ENCODE assay signal across 22 cellular contexts in the genomic region with DNA sequence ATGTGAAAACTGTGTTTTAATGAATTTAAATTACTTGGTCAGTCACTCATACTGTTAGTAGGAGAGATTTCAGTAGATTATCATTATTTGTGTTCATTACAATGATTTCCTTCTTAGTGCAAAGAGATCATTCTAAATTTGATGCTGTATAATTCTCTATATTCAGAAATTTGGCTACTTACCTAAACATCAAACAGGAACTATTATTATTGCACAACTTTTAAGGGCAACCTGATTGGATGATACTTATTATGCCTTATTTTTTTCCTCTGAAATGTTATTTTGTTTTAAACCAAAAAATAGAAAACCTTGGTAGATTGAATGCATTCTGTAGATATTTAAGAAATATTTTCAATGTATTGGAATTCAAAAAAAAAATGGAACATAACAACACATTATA.
A peak's percentile ranks its signal among the peaks of the same experiment; 100 is the strongest.
DNase-seq lines count a peak whose midpoint lies in the region; ATAC-seq, FAIRE-seq and TF ChIP-seq lines count a peak whose summit lies in the region.
"Had no signal": no experiment of that assay in that cellular context is flagged by ENCODE, and none has a peak within 500 bp of the region (broad histone marks: within the 10 kb centered on the region; RNA-seq: fewer than 3 reads in every experiment).

No MANE protein-coding gene starts in this region.

- H4K91ac ChIP-seq in H1 (replicated peaks; ENCODE audit: insufficient read length, low read length) = no peak overlapping the region

- FAIRE-seq in HepG2 (lab: Jason Lieb, UNC) (no peak), H1 (lab: Jason Lieb, UNC) (no peak), kidney (lab: Jason Lieb, UNC) (peak; percentile 25)
- FAIRE-seq: A549, D721Med, GM12891, GM18507, GM19239 had no signal

- no peak overlapping the region for H2BK12ac ChIP-seq in H1 (ENCODE audit: low read depth, low read length)

- no peaks in the 10 kb centered on the region for H3K79me1 ChIP-seq in H1 (ENCODE audit: low read depth, low read length)

- H3K9me3 ChIP-seq in HepG2 (ENCODE audit: low read length) = no peaks in the 10 kb centered on the region
- no peaks in the 10 kb centered on the region for H3K9me3 ChIP-seq in right lobe of liver
- no peaks in the 10 kb centered on the region for H3K9me3 ChIP-seq in H1 (ENCODE audit: insufficient read depth in 2 of 2, low read depth in 1 of 2, low read length in 1 of 2)
- no peaks in the 10 kb centered on the region for H3K9me3 ChIP-seq in kidney (ENCODE audit: control insufficient read depth in 1 of 2, low read length in 2 of 2)
- H3K9me3 ChIP-seq: A549; BLaER1 treated with 17β-estradiol and CSF1 and Interleukin-3, amounts not matched to agents 10 nM and 100 nM; Caco-2 had no signal

- H3K4me2 ChIP-seq in HepG2 (ENCODE audit: low read depth, low read length) = no peak overlapping the region
- H3K4me2 ChIP-seq in H1 (ENCODE audit: insufficient read depth in 1 of 2, low read depth in 2 of 2, low read length in 2 of 2) = no peak overlapping the region
- H3K4me2 ChIP-seq: A549; BLaER1 treated with 17β-estradiol and CSF1 and Interleukin-3, amounts not matched to agents 10 nM and 100 nM had no signal

- H3K4me1 ChIP-seq in HepG2 (ENCODE audit: insufficient read depth, low read length) (no peaks in the 10 kb centered on the region), right lobe of liver (no peaks in the 10 kb centered on the region), H1 (replicated peaks in 1 of 4; ENCODE audit: control insufficient read depth in 3 of 4, insufficient read depth in 4 of 4, low read length in 3 of 4) (no peaks in the 10 kb centered on the region; a peak in 2 of 7 replicates), kidney (ENCODE audit: control insufficient read depth in 1 of 2, insufficient read depth in 1 of 2, low read depth in 1 of 2, low read length in 2 of 2) (no peaks in the 10 kb centered on the region)
- H3K4me1 ChIP-seq: A549, Caco-2 had no signal

- no peak overlapping the region for H2BK20ac ChIP-seq in H1 (ENCODE audit: low read length)

- TF ChIP-seq EP300 in HepG2 (IDR thresholded peaks at IDR 0.05; ENCODE audit: low read depth in 2 of 2, low read length in 2 of 2) = no peak
- no peak for TF ChIP-seq EP300 in HepG2 (CRISPR knock-in tag; IDR thresholded peaks at IDR 0.05; ENCODE audit: borderline replicate concordance)
- no peak for TF ChIP-seq EP300 in H1 (IDR thresholded peaks at IDR 0.05; ENCODE audit: borderline replicate concordance in 1 of 2, low read depth in 2 of 2, low read length in 2 of 2)

- H2BK15ac ChIP-seq in H1 (ENCODE audit: low read length) = no peak overlapping the region

- TF ChIP-seq RAD21 in HepG2 (CRISPR knock-in tag; IDR thresholded peaks at IDR 0.05) (no peak), H1 (IDR thresholded peaks at IDR 0.05 in 1 of 2, conservative IDR thresholded peaks at IDR 0.05 in 1 of 2; ENCODE audit: low read depth in 2 of 2, low read length in 2 of 2) (no peak)

- no peak overlapping the region for H3K4ac ChIP-seq in H1 (replicated peaks; ENCODE audit: insufficient read length, low read depth, low read length)

- H3K9ac ChIP-seq in HepG2 (ENCODE audit: insufficient read depth, low read depth, low read length) = no peak overlapping the region
- no peak overlapping the region for H3K9ac ChIP-seq in H1 (replicated peaks in 1 of 4; ENCODE audit: extremely low read depth in 1 of 4, low read depth in 3 of 4, low read length in 3 of 4)
- no peak overlapping the region for H3K9ac ChIP-seq in kidney (ENCODE audit: low read length in 2 of 2)
- H3K9ac ChIP-seq: BLaER1 treated with 17β-estradiol and CSF1 and Interleukin-3, amounts not matched to agents 10 nM and 100 nM had no signal

- H3K56ac ChIP-seq in H1 (replicated peaks; ENCODE audit: insufficient read length, low read depth, low read length) = no peak overlapping the region

- intact Hi-C loops in HepG2 (cut with micrococcal nuclease; ENCODE audit: unreplicated experiment) = no loop called here
- intact Hi-C loops in right lobe of liver (cut with DNase I) = no loop called here
- intact Hi-C loops in kidney (cut with DNase I) = no loop called here

- H3K79me2 ChIP-seq in HepG2 (ENCODE audit: insufficient read depth, low read length) (no peaks in the 10 kb centered on the region), H1 (ENCODE audit: control insufficient read depth in 1 of 2, insufficient read depth in 2 of 2, low read length in 2 of 2) (no peaks in the 10 kb centered on the region)

- CTCF ChIA-PET in HepG2 (lab: Yijun Ruan, JAX; ENCODE audit: low intra/inter-chr PET ratio, low total read pairs) (no interaction called here), H1 (lab: Charles Lee; ENCODE audit: partially characterized antibody) (interaction anchor here (0.6 kb wide), 1 partner anchor 225 kb away, joined by 3 read pairs; no protein-coding TSS in a partner anchor)

- no peak overlapping the region for H2AFZ ChIP-seq in HepG2 (ENCODE audit: low read length)
- no peak overlapping the region; the same call in 1 of the 2 replicates for H2AFZ ChIP-seq in H1 (ENCODE audit: low read length)

- H3K18ac ChIP-seq in H1 (ENCODE audit: extremely low read depth, low read length) = no peak overlapping the region

- H3K4me3 ChIP-seq in HepG2 (replicated peaks in 1 of 3; ENCODE audit: insufficient read depth in 1 of 3, low read depth in 2 of 3, low read length in 3 of 3) = no peak overlapping the region
- H3K4me3 ChIP-seq in right lobe of liver = no peak overlapping the region
- H3K4me3 ChIP-seq in H1 (ENCODE audit: extremely low read depth in 1 of 4, insufficient read depth in 2 of 4, low read depth in 3 of 4, low read length in 4 of 4) = no peak overlapping the region
- no peak overlapping the region for H3K4me3 ChIP-seq in kidney (ENCODE audit: low read length in 2 of 2)
- H3K4me3 ChIP-seq: A549; BLaER1 treated with 17β-estradiol and CSF1 and Interleukin-3, amounts not matched to agents 10 nM and 100 nM had no signal

- TF ChIP-seq CTCF in HepG2 (CRISPR knock-in tag; IDR thresholded peaks at IDR 0.05) (no peak), right lobe of liver (IDR thresholded peaks at IDR 0.05) (no peak), H1 (IDR thresholded peaks at IDR 0.05; ENCODE audit: control extremely low read depth in 1 of 3, insufficient read depth in 1 of 3, low read depth in 1 of 3, low read length in 3 of 3) (no peak), kidney (IDR thresholded peaks at IDR 0.05; ENCODE audit: borderline replicate concordance, extremely low read depth, insufficient read depth) (no peak)

- H3K36me3 ChIP-seq in HepG2 (replicated peaks in 1 of 2; ENCODE audit: control insufficient read depth in 1 of 2, insufficient read depth in 2 of 2, low read length in 2 of 2) = no peaks in the 10 kb centered on the region
- no peaks in the 10 kb centered on the region for H3K36me3 ChIP-seq in right lobe of liver
- no peaks in the 10 kb centered on the region for H3K36me3 ChIP-seq in H1 (ENCODE audit: control insufficient read depth in 2 of 4, insufficient read depth in 4 of 4, low read length in 3 of 4)
- no peaks in the 10 kb centered on the region for H3K36me3 ChIP-seq in kidney (ENCODE audit: control insufficient read depth in 1 of 2, insufficient read depth in 2 of 2, low read length in 2 of 2)
- H3K36me3 ChIP-seq: BLaER1 treated with 17β-estradiol and CSF1 and Interleukin-3, amounts not matched to agents 10 nM and 100 nM had no signal

- H3K27ac ChIP-seq in HepG2 (ENCODE audit: extremely low read length, insufficient read depth, low read length) (no peak overlapping the region), right lobe of liver (no peak overlapping the region), H1 (ENCODE audit: low read depth, low read length) (no peak overlapping the region), kidney (ENCODE audit: low read depth in 2 of 2, low read length in 2 of 2) (no peak overlapping the region)
- H3K27ac ChIP-seq: 22Rv1; A549; BLaER1 treated with 17β-estradiol and CSF1 and Interleukin-3, amounts not matched to agents 10 nM and 100 nM; C4-2B had no signal

- POLR2A ChIA-PET in HepG2 (lab: Yijun Ruan, JAX) = no interaction called here
- POLR2A ChIA-PET in H1 (lab: Charles Lee; ENCODE audit: partially characterized antibody) = interaction anchor here (0.8 kb wide), 1 partner anchor 12 kb away, joined by 3 read pairs; no protein-coding TSS in a partner anchor

- H3K23ac ChIP-seq in H1 (ENCODE audit: insufficient read length) = no peak overlapping the region

- H4K5ac ChIP-seq in H1 (ENCODE audit: insufficient read length, low read depth, low read length) = no peak overlapping the region

- H2BK120ac ChIP-seq in H1 (replicated peaks; ENCODE audit: low read depth, low read length) = no peak overlapping the region

- ATAC-seq in HepG2 (no peak), right lobe of liver (no peak), HG03159 (IDR thresholded peaks at IDR 0.05; ENCODE audit: unreplicated experiment) (no peak), HG03521 (IDR thresholded peaks at IDR 0.05; ENCODE audit: unreplicated experiment) (no peak)
- ATAC-seq: A549; CD8-positive, alpha-beta T cell had no signal

- no peak overlapping the region for H2BK5ac ChIP-seq in H1 (ENCODE audit: low read depth, low read length)

- no peak for TF ChIP-seq POLR2A in HepG2 (IDR thresholded peaks at IDR 0.05; ENCODE audit: insufficient read depth in 1 of 2, low read depth in 2 of 2, low read length in 2 of 2)
- TF ChIP-seq POLR2A in right lobe of liver (IDR thresholded peaks at IDR 0.05) = no peak
- no peak for TF ChIP-seq POLR2A in H1 (IDR thresholded peaks at IDR 0.05; ENCODE audit: control extremely low read depth in 1 of 2, low read depth in 2 of 2, low read length in 2 of 2)

- in situ Hi-C loops in HepG2 (cut with HindIII; ENCODE audit: extremely low pct_ligation_motif_present, low pct_unique_long_range_greater_than_20kb) = loop anchor here (25.0 kb wide), 1 partner anchor 250 kb away; no protein-coding TSS in a partner anchor

- BruUV-seq in HepG2 (replicated peaks; lab: Mats Ljungman, UMichigan) = no TSS peak

- DNase-seq in HepG2 (ENCODE audit: low spot score) = no peak
- DNase-seq in right lobe of liver = no peak
- no peak for DNase-seq in H1 (ENCODE audit: low read depth in 1 of 2, low spot score in 2 of 2)
- DNase-seq in kidney = no peak
- no peak for DNase-seq in HK-2 (ENCODE audit: unreplicated experiment)
- DNase-seq: AML-193; Caco-2; Calu3; CD4-positive, alpha-beta T cell; CD8-positive, alpha-beta T cell; DMS79 treated with DMSO at 0.1 percent for 48 hours; GF-D8 had no signal

- H3K23me2 ChIP-seq in H1 (ENCODE audit: low read depth, low read length) = no peaks in the 10 kb centered on the region

- H4K20me1 ChIP-seq in HepG2 (ENCODE audit: insufficient read depth, low read length) = no peaks in the 10 kb centered on the region
- no peaks in the 10 kb centered on the region for H4K20me1 ChIP-seq in H1 (replicated peaks in 1 of 2; ENCODE audit: control insufficient read depth in 1 of 2, insufficient read depth in 2 of 2, low read length in 2 of 2)
- H4K20me1 ChIP-seq: BLaER1 treated with 17β-estradiol and CSF1 and Interleukin-3, amounts not matched to agents 10 nM and 100 nM had no signal

- H3K27me3 ChIP-seq in HepG2 (ENCODE audit: control insufficient read depth in 1 of 2, insufficient read depth in 2 of 2, low read length in 2 of 2) (no peaks in the 10 kb centered on the region), right lobe of liver (peaks cover 0 to 8% of the 10 kb centered on the region in 2 donors), H1 (replicated peaks in 1 of 4; ENCODE audit: control insufficient read depth in 3 of 4, extremely low read depth in 1 of 4, insufficient read depth in 3 of 4, low read length in 3 of 4) (no peaks in the 10 kb centered on the region)
- H3K27me3 ChIP-seq: BLaER1 treated with 17β-estradiol and CSF1 and Interleukin-3, amounts not matched to agents 10 nM and 100 nM had no signal

- no peak overlapping the region for H4K8ac ChIP-seq in H1 (ENCODE audit: extremely low read depth, insufficient read depth, low read length)

- H3K14ac ChIP-seq in H1 (ENCODE audit: insufficient read length) = no peak overlapping the region

- H2AK5ac ChIP-seq in H1 (ENCODE audit: low read depth, low read length) = no peak overlapping the region
